ENCODE assay signal across 24 cellular contexts in genomic region chr2:136023416-136023815, GRCh38.
"Had no signal": no experiment of that assay in that cellular context is flagged by ENCODE, and none has a peak within 500 bp of the region (broad histone marks: within the 10 kb centered on the region; RNA-seq: fewer than 3 reads in every experiment).

No MANE protein-coding gene starts in this region.

- H3K27me3 ChIP-seq: gastrocnemius medialis, right atrium auricular region, tibial nerve, vagina had no signal

- H3K27ac ChIP-seq: gastrocnemius medialis, right atrium auricular region, tibial nerve, vagina, VCaP had no signal

- H3K4me3 Mint-ChIP-seq: activated naive CD4-positive, alpha-beta T cell treated with anti-CD3 and anti-CD28 coated beads, Interleukin-2, amount 10 ng/mL, durations not matched to agents 7 days and 5 days; activated naive CD8-positive, alpha-beta T cell treated with anti-CD3 and anti-CD28 coated beads, Interleukin-2, amount 50 U/mL, for 24 hours; mesothelial cell of epicardium; stimulated activated naive CD8-positive, alpha-beta T cell treated with anti-CD3 and anti-CD28 coated beads, Interleukin-15, Interleukin-2, amounts not matched to agents 100 ng/mL and 50 ng/mL, for 24 hours had no signal

- H3K36me3 ChIP-seq: gastrocnemius medialis, right atrium auricular region, tibial nerve, vagina had no signal

- H3K9me3 Mint-ChIP-seq: activated naive CD4-positive, alpha-beta T cell treated with anti-CD3 and anti-CD28 coated beads, Interleukin-2, amount 10 ng/mL, durations not matched to agents 7 days and 5 days; activated naive CD8-positive, alpha-beta T cell treated with anti-CD3 and anti-CD28 coated beads, Interleukin-2, amount 50 U/mL, for 24 hours; mesothelial cell of epicardium; nephron; stimulated activated naive CD8-positive, alpha-beta T cell treated with anti-CD3 and anti-CD28 coated beads, Interleukin-15, Interleukin-2, amounts not matched to agents 100 ng/mL and 50 ng/mL, for 24 hours had no signal

- ATAC-seq: activated naive CD8-positive, alpha-beta T cell treated with anti-CD3 and anti-CD28 coated beads, Interleukin-2, amount 50 U/mL, for 24 hours; esophagus mucosa; gastrocnemius medialis had no signal

- H3K9me3 ChIP-seq: gastrocnemius medialis, right atrium auricular region, tibial nerve, vagina had no signal

- H3K27me3 Mint-ChIP-seq: activated naive CD8-positive, alpha-beta T cell treated with anti-CD3 and anti-CD28 coated beads, Interleukin-2, amount 50 U/mL, for 24 hours; brain; progenitor cell of endocrine pancreas; stimulated activated naive CD8-positive, alpha-beta T cell treated with anti-CD3 and anti-CD28 coated beads, Interleukin-15, Interleukin-2, amounts not matched to agents 100 ng/mL and 50 ng/mL, for 24 hours had no signal

- H3K36me3 Mint-ChIP-seq: activated naive CD4-positive, alpha-beta T cell treated with anti-CD3 and anti-CD28 coated beads, Interleukin-2, amount 10 ng/mL, durations not matched to agents 7 days and 5 days; brain; mesothelial cell of epicardium had no signal

- FAIRE-seq: colon, keratinocyte had no signal

- DNase-seq: activated CD4-positive, CD25-positive, alpha-beta regulatory T cell treated with anti-CD3 and anti-CD28 coated beads, Interleukin-2, amount 50 U/mL, for 72 hours; activated CD8-positive, alpha-beta memory T cell treated with anti-CD3 and anti-CD28 coated beads for 24 hours; activated CD8-positive, alpha-beta memory T cell treated with anti-CD3 and anti-CD28 coated beads, Interleukin-2, amount 50 U/mL, for 48 hours; activated effector memory CD4-positive, alpha-beta T cell treated with Interleukin-2 at 50 U/mL for 16 hours; activated naive CD4-positive, alpha-beta T cell treated with anti-CD3 and anti-CD28 coated beads, Interleukin-2, amount 10 ng/mL, durations not matched to agents 7 days and 5 days; activated naive CD8-positive, alpha-beta T cell treated with anti-CD3 and anti-CD28 coated beads, Interleukin-2, amount 50 U/mL, for 24 hours; activated T-cell treated with anti-CD3 and anti-CD28 coated beads, Interleukin-2, amount 50 U/mL, for 48 hours; anterior cingulate cortex; caudate nucleus; gastrocnemius medialis; head of caudate nucleus had no signal

- H3K4me3 ChIP-seq: gastrocnemius medialis, lung, right atrium auricular region, tibial nerve, vagina had no signal

- H3K27ac Mint-ChIP-seq: activated naive CD4-positive, alpha-beta T cell treated with anti-CD3 and anti-CD28 coated beads, Interleukin-2, amount 10 ng/mL, durations not matched to agents 7 days and 5 days; activated naive CD8-positive, alpha-beta T cell treated with anti-CD3 and anti-CD28 coated beads, Interleukin-2, amount 50 U/mL, for 24 hours; progenitor cell of endocrine pancreas; stimulated activated naive CD8-positive, alpha-beta T cell treated with anti-CD3 and anti-CD28 coated beads, Interleukin-15, Interleukin-2, amounts not matched to agents 100 ng/mL and 50 ng/mL, for 24 hours had no signal
